ENCODE assay signal across 8 cellular contexts in the genomic region with DNA sequence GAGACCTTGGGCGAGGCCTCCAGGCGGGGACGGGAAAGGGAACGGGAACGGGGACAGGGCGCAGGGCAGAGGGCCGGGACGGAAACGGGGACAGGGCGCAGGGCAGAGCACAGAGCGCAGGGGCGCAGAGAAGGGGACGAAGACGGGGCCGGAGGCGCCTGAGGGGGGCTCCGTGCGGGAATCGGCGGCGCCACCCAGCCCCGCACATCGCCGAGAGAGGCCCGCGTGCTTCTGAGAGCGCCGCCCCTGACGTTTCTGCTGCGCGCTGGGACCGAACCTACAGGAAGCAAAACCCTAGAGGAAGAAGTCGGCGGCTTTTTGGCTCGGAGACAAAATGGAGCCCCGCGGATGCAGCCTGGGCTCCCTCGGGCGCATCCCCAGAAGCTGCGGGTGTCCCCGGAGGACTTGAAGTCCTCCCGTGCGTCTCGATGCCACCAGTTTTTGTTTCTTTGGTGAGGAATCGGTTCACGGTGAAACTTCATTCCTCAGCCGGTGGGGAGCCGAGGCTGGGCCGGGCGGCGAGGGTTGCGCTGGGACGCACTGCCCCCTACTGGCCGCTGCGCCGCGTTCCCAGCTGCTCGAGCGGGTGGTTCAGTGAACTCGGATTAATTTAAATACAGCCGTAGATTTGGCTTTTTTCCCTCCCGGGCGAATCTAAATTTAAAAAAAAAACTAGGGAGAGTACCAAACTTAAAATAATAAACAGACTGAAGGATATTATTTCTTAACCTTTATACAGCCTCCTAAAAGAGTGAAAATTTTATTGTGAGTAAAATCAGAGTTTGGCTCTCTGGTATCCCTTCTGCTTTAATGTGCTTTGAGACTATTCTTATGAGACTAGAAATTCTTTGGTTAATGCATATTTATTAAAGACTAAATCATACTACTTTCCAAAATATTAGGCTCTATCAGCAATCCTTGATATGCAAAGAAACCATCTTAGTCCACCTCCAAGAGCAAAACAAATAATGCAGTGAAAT.
DNase-seq lines count a peak whose midpoint lies in the region; ATAC-seq, FAIRE-seq and TF ChIP-seq lines count a peak whose summit lies in the region.

No MANE protein-coding gene starts in this region.

- TF ChIP-seq EP300 in neural cell (conservative IDR thresholded peaks at IDR 0.05; ENCODE audit: poor library complexity, severe bottlenecking) = no peak

- peak; percentile 87 for ATAC-seq in GM19351 (IDR thresholded peaks at IDR 0.05; ENCODE audit: unreplicated experiment)
- ATAC-seq in HG03469 (IDR thresholded peaks at IDR 0.05; ENCODE audit: unreplicated experiment) = peak; percentile 73
- ATAC-seq in stimulated activated naive CD8-positive, alpha-beta T cell treated with anti-CD3 and anti-CD28 coated beads, Interleukin-15, Interleukin-2, amounts not matched to agents 100 U/mL and 50 U/mL, for 24 hours = peak; percentile 90

- H4K20me1 ChIP-seq in neural cell (ENCODE audit: insufficient read depth) = no peaks in the 10 kb centered on the region

- DNase-seq in COLO829 (ENCODE audit: low spot score) (peak; percentile 35), RCC 7860 (ENCODE audit: low spot score) (peak; percentile 28), activated gamma-delta T cell treated with Interleukin-2 at 50 U/mL for 16 hours (peak; percentile 32), foreskin fibroblast (peak; percentile 62 to 90)
- peak; percentile 80 for DNase-seq in stimulated activated naive CD8-positive, alpha-beta T cell treated with anti-CD3 and anti-CD28 coated beads, Interleukin-15, Interleukin-2, amounts not matched to agents 100 U/mL and 50 U/mL, for 24 hours

- peak overlapping the region; percentile 33 for H3K4me2 ChIP-seq in neural cell (ENCODE audit: low read length)

- peak overlapping the region; percentile 42 for H2AFZ ChIP-seq in neural cell (ENCODE audit: low read depth, low read length)

- TF ChIP-seq CTCF in foreskin fibroblast (IDR thresholded peaks at IDR 0.05; ENCODE audit: low read depth, low read length) (peak; percentile 95), neural cell (IDR thresholded peaks at IDR 0.05; ENCODE audit: poor library complexity, severe bottlenecking) (peak; percentile 91)

- peaks cover 5% of the 10 kb centered on the region for H3F3A ChIP-seq in neural cell (ENCODE audit: insufficient read depth, low read length, poor library complexity, severe bottlenecking)

- no peaks in the 10 kb centered on the region for H3K27me3 ChIP-seq in neural cell (ENCODE audit: insufficient read depth, low read depth, low read length)

- H3K9ac ChIP-seq in neural cell (ENCODE audit: low read length) = peak overlapping the region; percentile 56

- no peaks in the 10 kb centered on the region for H3K9me2 ChIP-seq in neural cell (ENCODE audit: insufficient read depth, low read length)

- H3K4me3 ChIP-seq in foreskin fibroblast (ENCODE audit: low read depth in 1 of 2, low read length in 2 of 2) (peak overlapping the region; percentile 68 to 69), neural cell (ENCODE audit: low read length) (peak overlapping the region; percentile 68)

- H3K27ac ChIP-seq in neural cell (ENCODE audit: low read length) = no peak overlapping the region

- peak; percentile 95 for TF ChIP-seq RAD21 in neural cell (conservative IDR thresholded peaks at IDR 0.05)

- no peaks in the 10 kb centered on the region for H3K36me3 ChIP-seq in neural cell (ENCODE audit: insufficient read depth, low read length)

- no peaks in the 10 kb centered on the region for H3K79me2 ChIP-seq in neural cell (replicated peaks; ENCODE audit: insufficient read depth, low read length)

- H3K9me3 ChIP-seq in neural cell (ENCODE audit: low read length) = no peaks in the 10 kb centered on the region

- FAIRE-seq in RCC 7860 (lab: Jason Lieb, UNC) = no peak

TF ChIP-seq in neural cell, 6 proteins besides CTCF, POLR2A, EP300 and RAD21:
- no peak for TF ChIP-seq POLR2AphosphoS5 (IDR thresholded peaks at IDR 0.05)
- peak; percentile 30 for TF ChIP-seq MXI1 (conservative IDR thresholded peaks at IDR 0.05; ENCODE audit: poor library complexity, severe bottlenecking)
- TF ChIP-seq SMC3 (conservative IDR thresholded peaks at IDR 0.05; ENCODE audit: poor library complexity) = peak; percentile 88
- TF ChIP-seq REST (IDR thresholded peaks at IDR 0.05; ENCODE audit: borderline replicate concordance) = no peak

Comparison
In these comparisons a context has a peak if more than half of its experiments do, and no peak if none do; other contexts are left out.
1. DNase-seq: peak in every context shown above with its lines; median percentile 80 in stimulated activated naive CD8-positive, alpha-beta T cell treated with anti-CD3 and anti-CD28 coated beads, Interleukin-15, Interleukin-2, amounts not matched to agents 100 U/mL and 50 U/mL, for 24 hours; 76 in foreskin fibroblast; 35 in COLO829; 32 in activated gamma-delta T cell treated with Interleukin-2 at 50 U/mL for 16 hours; 28 in RCC 7860.